ENCODE assay signal across 1 cellular context in genomic region chr21:38798481-38798882, GRCh38.
A peak's percentile ranks its signal among the peaks of the same experiment; 100 is the strongest.
TF ChIP-seq lines count a peak whose summit lies in the region.

No MANE protein-coding gene starts in this region.

TF ChIP-seq in K562, 482 proteins besides CTCF, POLR2A, EP300 and RAD21 (continued from another document and continues in another):
- 0 out of 2 replicates have a peak, but pooled peaks have one; percentile 19 for TF ChIP-seq LEF1 (IDR thresholded peaks at IDR 0.05)
- no peak for TF ChIP-seq MIER1 (IDR thresholded peaks at IDR 0.05; ENCODE audit: low read depth)
- TF ChIP-seq MAFK (IDR thresholded peaks at IDR 0.05; ENCODE audit: low read length) = no peak
- no peak for TF ChIP-seq NFXL1 (CRISPR knock-in tag; IDR thresholded peaks at IDR 0.05)
- TF ChIP-seq POLR2B (IDR thresholded peaks at IDR 0.05; ENCODE audit: low read depth, partially characterized antibody) = no peak
- peak; percentile 56 for TF ChIP-seq ATF3 (IDR thresholded peaks at IDR 0.05)
- TF ChIP-seq ATF3 (CRISPR knock-in tag; conservative IDR thresholded peaks at IDR 0.05) = no peak
- TF ChIP-seq CBX1 (IDR thresholded peaks at IDR 0.05; ENCODE audit: low read depth) = no peak
- no peak for TF ChIP-seq E2F5 (CRISPR knock-in tag; IDR thresholded peaks at IDR 0.05)
- no peak for TF ChIP-seq ZNF197 (CRISPR knock-in tag; IDR thresholded peaks at IDR 0.05; ENCODE audit: low read depth)
- no peak for TF ChIP-seq MEF2D (tag; conservative IDR thresholded peaks at IDR 0.05; ENCODE audit: low read depth)
- no peak for TF ChIP-seq PURB (CRISPR knock-in tag; IDR thresholded peaks at IDR 0.05; ENCODE audit: low read depth)
- peak; percentile 64; the same call in 1 of the 2 replicates for TF ChIP-seq MTA3 (IDR thresholded peaks at IDR 0.05; ENCODE audit: borderline replicate concordance)
- TF ChIP-seq SREBF1 (IDR thresholded peaks at IDR 0.05; ENCODE audit: borderline replicate concordance, low read depth, low read length) = no peak
- no peak for TF ChIP-seq IFI16 (CRISPR knock-in tag; IDR thresholded peaks at IDR 0.05)
- TF ChIP-seq KLF13 (tag; IDR thresholded peaks at IDR 0.05; ENCODE audit: borderline replicate concordance, low read depth) = peak; percentile 72; the same call in 1 of the 2 replicates
- peak in 1 of 2 experiments; percentile 48 for TF ChIP-seq E2F6 (IDR thresholded peaks at IDR 0.05; ENCODE audit: borderline replicate concordance in 1 of 2, extremely low read depth in 1 of 2, insufficient read depth in 1 of 2, insufficient read length in 1 of 2, low read depth in 1 of 2, low read length in 1 of 2, poor library complexity in 1 of 2, severe bottlenecking in 1 of 2)
- peak; percentile 58; the same call in 1 of the 2 replicates for TF ChIP-seq CC2D1A (IDR thresholded peaks at IDR 0.05)
- TF ChIP-seq ZNF79 (CRISPR knock-in tag; IDR thresholded peaks at IDR 0.05; ENCODE audit: low read depth) = no peak
- no peak for TF ChIP-seq ZNF785 (CRISPR knock-in tag; IDR thresholded peaks at IDR 0.05)
- no peak for TF ChIP-seq ZNF668 (CRISPR knock-in tag; IDR thresholded peaks at IDR 0.05)
- no peak for TF ChIP-seq SMARCC2 (IDR thresholded peaks at IDR 0.05; ENCODE audit: low read depth)
- TF ChIP-seq ZNF561 (CRISPR knock-in tag; conservative IDR thresholded peaks at IDR 0.05) = no peak
- no peak for TF ChIP-seq ZNF324 (CRISPR knock-in tag; IDR thresholded peaks at IDR 0.05)
- no peak for TF ChIP-seq STAT5A (IDR thresholded peaks at IDR 0.05; ENCODE audit: borderline replicate concordance, low read length)
- no peak for TF ChIP-seq CHAMP1 (IDR thresholded peaks at IDR 0.05)
- no peak for TF ChIP-seq SIX5 (IDR thresholded peaks at IDR 0.05; ENCODE audit: borderline replicate concordance in 1 of 2, insufficient read depth in 1 of 2, low read depth in 1 of 2, low read length in 2 of 2)
- TF ChIP-seq SMC3 (conservative IDR thresholded peaks at IDR 0.05; ENCODE audit: insufficient read depth, low read depth, low read length) = no peak
- no peak for TF ChIP-seq ZNF41 (CRISPR knock-in tag; conservative IDR thresholded peaks at IDR 0.05)
- TF ChIP-seq POLR3A (IDR thresholded peaks at IDR 0.05; ENCODE audit: borderline replicate concordance, extremely low read depth, insufficient read depth, insufficient read length) = no peak
- no peak for TF ChIP-seq ATF6 (CRISPR knock-in tag; IDR thresholded peaks at IDR 0.05)
- TF ChIP-seq ZMIZ1 (IDR thresholded peaks at IDR 0.05; ENCODE audit: low read depth in 2 of 2, low read length in 2 of 2) = no peak
- no peak for TF ChIP-seq ZSCAN29 (IDR thresholded peaks at IDR 0.05)
- TF ChIP-seq HMGN3 (IDR thresholded peaks at IDR 0.05; ENCODE audit: borderline replicate concordance, extremely low read depth, insufficient read length, low read depth, low read length) = no peak
- TF ChIP-seq ZNF644 (tag; IDR thresholded peaks at IDR 0.05; ENCODE audit: low read depth) = no peak
- no peak for TF ChIP-seq PRMT5 (CRISPR knock-in tag; IDR thresholded peaks at IDR 0.05)
- no peak for TF ChIP-seq ZBTB34 (CRISPR knock-in tag; IDR thresholded peaks at IDR 0.05)
- no peak for TF ChIP-seq ZNF12 (CRISPR knock-in tag; IDR thresholded peaks at IDR 0.05)
- no peak for TF ChIP-seq POLR3G (IDR thresholded peaks at IDR 0.05; ENCODE audit: extremely low read depth, insufficient read length, insufficient replicate concordance)
- TF ChIP-seq NONO (IDR thresholded peaks at IDR 0.05; ENCODE audit: low read depth in 2 of 2, low read length in 1 of 2) = no peak
- no peak for TF ChIP-seq ZKSCAN8 (CRISPR knock-in tag; IDR thresholded peaks at IDR 0.05)
- no peak for TF ChIP-seq CLOCK (CRISPR knock-in tag; IDR thresholded peaks at IDR 0.05; ENCODE audit: borderline replicate concordance)
- TF ChIP-seq BRF2 (IDR thresholded peaks at IDR 0.05; ENCODE audit: borderline replicate concordance, insufficient read depth, insufficient read length) = no peak
- TF ChIP-seq SNAPC5 (CRISPR knock-in tag; IDR thresholded peaks at IDR 0.05) = no peak
- no peak for TF ChIP-seq MNT (conservative IDR thresholded peaks at IDR 0.05)
- no peak for TF ChIP-seq BRD4 (IDR thresholded peaks at IDR 0.05)
- no peak for TF ChIP-seq MCM2 (IDR thresholded peaks at IDR 0.05; ENCODE audit: low read depth)
- no peak for TF ChIP-seq SAFB (IDR thresholded peaks at IDR 0.05; ENCODE audit: borderline replicate concordance, low read depth, low read length)
- no peak for TF ChIP-seq HNRNPUL1 (IDR thresholded peaks at IDR 0.05; ENCODE audit: low read length)
- no peak for TF ChIP-seq GATA2 (CRISPR knock-in tag; IDR thresholded peaks at IDR 0.05)
- TF ChIP-seq CREB1 (IDR thresholded peaks at IDR 0.05) = no peak
- TF ChIP-seq CREB1 (CRISPR knock-in tag; IDR thresholded peaks at IDR 0.05) = no peak
- TF ChIP-seq PHF20 (IDR thresholded peaks at IDR 0.05; ENCODE audit: partially characterized antibody) = no peak
